Comparison of ENCODE assay signal across 27 cellular contexts in the genomic region with DNA sequence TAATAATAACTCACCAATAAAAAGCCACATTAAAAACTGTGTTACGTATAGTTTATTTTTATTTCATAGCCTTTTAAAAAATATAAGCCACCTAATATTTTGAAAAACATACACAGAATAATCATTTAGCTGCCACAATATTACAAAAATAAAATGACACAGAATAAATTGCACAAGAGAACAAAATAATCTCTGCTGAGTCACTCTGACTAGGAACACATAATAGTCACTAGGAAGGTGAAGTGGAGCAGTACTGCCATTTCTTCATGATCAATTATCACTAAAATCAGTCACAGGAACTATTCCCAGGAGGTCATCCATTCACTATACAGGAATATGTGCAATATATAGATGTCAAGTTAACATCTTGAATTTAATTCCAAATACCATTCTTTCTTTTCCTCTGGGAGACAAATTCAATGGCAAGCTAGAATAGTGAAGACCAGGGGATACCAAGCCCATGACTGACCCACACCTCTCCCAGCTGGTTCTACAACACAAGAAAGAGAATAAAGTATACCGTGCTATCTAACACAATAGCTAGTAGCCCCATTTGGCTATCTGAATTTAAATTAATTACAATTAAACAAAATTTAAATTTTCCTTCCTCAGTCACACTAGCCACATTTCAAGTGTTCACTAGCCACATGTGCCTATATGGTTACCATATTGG. TPM values are rescaled to one million over a fixed set of nuclear protein-coding genes. Genes with fewer than 3 reads are reported as not detected.
DNase-seq lines count a peak whose midpoint lies in the region; ATAC-seq and TF ChIP-seq lines count a peak whose summit lies in the region.
"Had no signal": no experiment of that assay in that cellular context is flagged by ENCODE, and none has a peak within 500 bp of the region (broad histone marks: within the 10 kb centered on the region; RNA-seq: fewer than 3 reads in every experiment).

No MANE protein-coding gene starts in this region.

- H3K36me3 ChIP-seq in GM23248 (ENCODE audit: low read depth) (no peaks in the 10 kb centered on the region), adipocyte (ENCODE audit: control insufficient read depth, insufficient read depth, low read length, severe bottlenecking) (no peaks in the 10 kb centered on the region)
- H3K36me3 ChIP-seq: BE2C, HAP-1, heart left ventricle, thyroid gland, WERI-Rb-1 had no signal

- WGBS in GM23248 (ENCODE audit: low coverage in 1 of 2, low lambda C conversion rate in 2 of 2, missing lambda C conversion rate in 2 of 2), 2 experiments: 77 to 81% methylated on average over 2 of the region's 2 CpGs

- H3K9me2 ChIP-seq in GM23248 (ENCODE audit: insufficient read depth): no peaks in the 10 kb centered on the region

- H3K4me1 Mint-ChIP-seq in immature natural killer cell: no peaks in the 10 kb centered on the region

- H3K9me3 Mint-ChIP-seq in immature natural killer cell: peaks cover 0 to 2% (median 0%) of the 10 kb centered on the region in 6 donors
- H3K9me3 Mint-ChIP-seq: activated CD4-positive, alpha-beta T cell treated with anti-CD3 and anti-CD28 coated beads, Interleukin-2, amount 10 ng/mL, durations not matched to agents 7 days and 5 days; dendritic cell treated with granulocyte-macrophage colony-stimulating factor and Interleukin-4, amounts not matched to agents 40 ng/mL and 50 ng/mL, for 4 days; T-helper 2 cell treated with Interferon-gamma antibody and Interleukin-4, amounts not matched to agents 5 μg/mL and 100 μg/mL, for 36 hours had no signal

- no peak overlapping the region for H3K4me3 ChIP-seq in GM23248
- peak overlapping the region; percentile 16 for H3K4me3 ChIP-seq in adipocyte (ENCODE audit: low read length)
- H3K4me3 ChIP-seq in fibroblast of pulmonary artery (replicated peaks; ENCODE audit: low read depth, low read length): no peak overlapping the region
- H3K4me3 ChIP-seq: GM12878, HAP-1, heart left ventricle, thyroid gland had no signal

- no peak for TF ChIP-seq CTCF in fibroblast of pulmonary artery (IDR thresholded peaks at IDR 0.05; ENCODE audit: low read length, missing control alignments)

- no peaks in the 10 kb centered on the region for H4K20me1 ChIP-seq in GM23248 (ENCODE audit: insufficient read depth)

- H3K36me3 Mint-ChIP-seq in immature natural killer cell: no peaks in the 10 kb centered on the region
- H3K36me3 Mint-ChIP-seq: activated CD8-positive, alpha-beta memory T cell treated with anti-CD3 and anti-CD28 coated beads, Interleukin-2, amount 10 ng/mL, durations not matched to agents 7 days and 5 days had no signal

- H3K4me1 ChIP-seq in GM23248 (ENCODE audit: insufficient read depth) (peaks cover 8% of the 10 kb centered on the region), adipocyte (ENCODE audit: control insufficient read depth, insufficient read depth, low read length) (peaks cover 13% of the 10 kb centered on the region)
- H3K4me1 ChIP-seq: BE2C, HAP-1, heart left ventricle, thyroid gland had no signal

- no peak for ATAC-seq in HG02973 (IDR thresholded peaks at IDR 0.05; ENCODE audit: unreplicated experiment)
- ATAC-seq: activated CD8-positive, alpha-beta memory T cell treated with anti-CD3 and anti-CD28 coated beads, Interleukin-2, amount 10 ng/mL, durations not matched to agents 7 days and 5 days; activated T-cell treated with anti-CD3 and anti-CD28 coated beads, Interleukin-2, amount 50 U/mL, for 72 hours; GM12878; heart left ventricle; naive thymus-derived CD8-positive, alpha-beta T cell; Right ventricle myocardium inferior; stimulated activated naive CD8-positive, alpha-beta T cell treated with anti-CD3 and anti-CD28 coated beads, Interleukin-15, Interleukin-2, amounts not matched to agents 100 U/mL and 50 U/mL, for 24 hours had no signal

- no peak overlapping the region for H3K4me3 Mint-ChIP-seq in immature natural killer cell
- H3K4me3 Mint-ChIP-seq: activated CD4-positive, alpha-beta T cell treated with anti-CD3 and anti-CD28 coated beads, Interleukin-2, amount 10 ng/mL, durations not matched to agents 7 days and 5 days; activated CD8-positive, alpha-beta memory T cell treated with anti-CD3 and anti-CD28 coated beads, Interleukin-2, amount 10 ng/mL, durations not matched to agents 7 days and 5 days; activated T-cell treated with anti-CD3 and anti-CD28 coated beads, Interleukin-2, amount 50 U/mL, for 72 hours; dendritic cell treated with granulocyte-macrophage colony-stimulating factor and Interleukin-4, amounts not matched to agents 40 ng/mL and 50 ng/mL, for 4 days; naive thymus-derived CD8-positive, alpha-beta T cell; T-helper 2 cell treated with Interferon-gamma antibody and Interleukin-4, amounts not matched to agents 5 μg/mL and 100 μg/mL, for 36 hours had no signal

- H3K9me3 ChIP-seq in GM23248 (ENCODE audit: low read depth) (no peaks in the 10 kb centered on the region), adipocyte (ENCODE audit: control insufficient read depth, low read length) (no peaks in the 10 kb centered on the region)
- H3K9me3 ChIP-seq: BE2C, HAP-1, heart left ventricle, thyroid gland had no signal

- peak overlapping the region; percentile 29 for H3K27ac ChIP-seq in GM23248
- H3K27ac ChIP-seq: heart left ventricle, thyroid gland, WERI-Rb-1 had no signal

- no peaks in the 10 kb centered on the region for H3F3A ChIP-seq in GM23248 (ENCODE audit: insufficient read depth)

- H3K79me2 ChIP-seq in GM23248 (ENCODE audit: insufficient read depth): no peaks in the 10 kb centered on the region

- in situ Hi-C loops in GM23248 (cut with MboI): no loop called here

- H3K27ac Mint-ChIP-seq in immature natural killer cell: no peak overlapping the region
- H3K27ac Mint-ChIP-seq: activated CD4-positive, alpha-beta T cell treated with anti-CD3 and anti-CD28 coated beads, Interleukin-2, amount 10 ng/mL, durations not matched to agents 7 days and 5 days; activated CD8-positive, alpha-beta memory T cell treated with anti-CD3 and anti-CD28 coated beads, Interleukin-2, amount 10 ng/mL, durations not matched to agents 7 days and 5 days; activated T-cell treated with anti-CD3 and anti-CD28 coated beads, Interleukin-2, amount 50 U/mL, for 72 hours; dendritic cell treated with granulocyte-macrophage colony-stimulating factor and Interleukin-4, amounts not matched to agents 40 ng/mL and 50 ng/mL, for 4 days; naive thymus-derived CD8-positive, alpha-beta T cell; T-helper 2 cell treated with Interferon-gamma antibody and Interleukin-4, amounts not matched to agents 5 μg/mL and 100 μg/mL, for 36 hours had no signal

- H3K27me3 Mint-ChIP-seq in immature natural killer cell (ENCODE audit: low read depth in 3 of 3): peaks cover 5 to 21% (median 8%) of the 10 kb centered on the region in 3 donors

- H2AFZ ChIP-seq in GM23248: no peak overlapping the region

- H3K9ac ChIP-seq in GM23248: no peak overlapping the region
- no peak overlapping the region for H3K9ac ChIP-seq in adipocyte (ENCODE audit: low read length)

- no peaks in the 10 kb centered on the region for H3K27me3 ChIP-seq in GM23248 (replicated peaks; ENCODE audit: insufficient read depth)
- H3K27me3 ChIP-seq in adipocyte (replicated peaks; ENCODE audit: control insufficient read depth, insufficient read depth, low read length): peaks cover 5% of the 10 kb centered on the region
- H3K27me3 ChIP-seq: thyroid gland had no signal

- peak; percentile 72 for DNase-seq in GM23248
- DNase-seq in adipocyte (ENCODE audit: low read depth): peak; percentile 65
- peak; percentile 68 for DNase-seq in fibroblast of pulmonary artery (ENCODE audit: low read depth)
- DNase-seq in immature natural killer cell: no peak
- no peak for DNase-seq in NCI-H1694 treated with DMSO at 0.1 percent for 48 hours (lab: John Stamatoyannopoulos, UW)
- no peak for DNase-seq in SW 1271 (lab: John Stamatoyannopoulos, UW)
- DNase-seq: activated CD4-positive, alpha-beta T cell treated with anti-CD3 and anti-CD28 coated beads, Interleukin-2, amount 10 ng/mL, durations not matched to agents 7 days and 5 days; activated CD8-positive, alpha-beta memory T cell treated with anti-CD3 and anti-CD28 coated beads, Interleukin-2, amount 10 ng/mL, durations not matched to agents 7 days and 5 days; activated naive CD4-positive, alpha-beta T cell treated with Interleukin-2 at 50 U/mL for 16 hours; activated T-cell treated with anti-CD3 and anti-CD28 coated beads, Interleukin-2, amount 50 U/mL, for 72 hours; BE2C; heart left ventricle; naive thymus-derived CD8-positive, alpha-beta T cell; NCI-H1105; NCI-H2081; stimulated activated naive CD8-positive, alpha-beta T cell treated with anti-CD3 and anti-CD28 coated beads, Interleukin-15, Interleukin-2, amounts not matched to agents 100 U/mL and 50 U/mL, for 24 hours; thyroid gland; WERI-Rb-1 had no signal

- H3K4me2 ChIP-seq in GM23248 (ENCODE audit: unreplicated experiment): no peak overlapping the region

RNA-seq across cellular contexts. Expression of a gene that starts 5.9 kb away (rescaled TPM):
- total RNA-seq in GM23248 (2014; rRNA removed; shearing (Covaris generic)): 3.4 and 3.5 TPM in 2 replicates
- 1.4 TPM in 2 replicates for polyA plus RNA-seq in GM23248 (2016; fragmentation: Nextera tagmentation; extraction: Ambion mirVana)
- not detected for polyA plus RNA-seq in immature natural killer cell
- total RNA-seq: activated CD4-positive, alpha-beta T cell treated with anti-CD3 and anti-CD28 coated beads, Interleukin-2, amount 10 ng/mL, durations not matched to agents 7 days and 5 days; activated T-cell treated with anti-CD3 and anti-CD28 coated beads, Interleukin-2, amount 50 U/mL, for 72 hours; GM12878; mesenteric fat pad; naive thymus-derived CD8-positive, alpha-beta T cell; OCI-LY7; osteocyte; Right ventricle myocardium inferior; thyroid gland had no signal
- polyA plus RNA-seq: naive thymus-derived CD8-positive, alpha-beta T cell had no signal

RNA-seq across cellular contexts. Expression of a gene that starts 42.1 kb away (rescaled TPM):
- total RNA-seq in GM23248 (2014; rRNA removed; shearing (Covaris generic)): 44.1 and 48.4 TPM in 2 replicates
- polyA plus RNA-seq in GM23248 (2016; fragmentation: Nextera tagmentation; extraction: Ambion mirVana) (37.9 and 41.9 TPM in 2 replicates), immature natural killer cell (10 to 100 TPM; 26.1 to 39.3 (median 26.7) TPM)

Comparison
In these comparisons a context has a peak if more than half of its experiments do, and no peak if none do; other contexts are left out.
1. DNase-seq: peak in GM23248 (single experiment), adipocyte (single experiment) and fibroblast of pulmonary artery (single experiment); none in immature natural killer cell (0 of 3), NCI-H1694 treated with DMSO at 0.1 percent for 48 hours (single experiment) and SW 1271 (0 of 2).